In the genomic region with DNA sequence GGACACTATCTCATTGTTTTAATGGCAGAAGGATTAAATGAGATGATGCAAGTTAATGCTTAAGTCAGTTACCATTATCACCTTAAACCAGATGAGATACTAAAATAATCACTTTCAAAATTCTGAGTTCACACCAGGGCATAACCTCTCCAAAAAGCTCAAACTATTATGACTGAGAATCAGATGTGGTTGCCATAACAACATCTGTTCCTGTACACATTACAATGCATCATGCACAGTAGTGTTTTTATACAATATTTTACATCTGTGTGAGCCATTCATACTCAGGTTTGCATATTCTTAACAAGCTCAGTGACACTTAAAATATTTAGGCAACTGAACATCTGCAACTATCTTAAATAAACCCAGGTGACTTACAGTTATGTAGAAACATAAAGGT, we compare ENCODE assay signal across 1 cellular context.
TF ChIP-seq lines count a peak whose summit lies in the region.

No MANE protein-coding gene starts in this region.

TF ChIP-seq in HEK293, 187 proteins besides CTCF, POLR2A, EP300 and RAD21 (continued from another document):
- no peak for TF ChIP-seq ZBTB44 (tag by site-specific recombination; IDR thresholded peaks at IDR 0.05)
- no peak for TF ChIP-seq ZNF514 (tag by site-specific recombination; IDR thresholded peaks at IDR 0.05)
- peak; percentile 83 for TF ChIP-seq ZNF664 (tag by site-specific recombination; IDR thresholded peaks at IDR 0.05)
- no peak for TF ChIP-seq ZBTB8A (tag by site-specific recombination; IDR thresholded peaks at IDR 0.05)
- TF ChIP-seq REPIN1 (tag by site-specific recombination; IDR thresholded peaks at IDR 0.05; ENCODE audit: low read depth): no peak
